Comparison of ENCODE assay signal across 20 cellular contexts in genomic region chr13:30292325-30292724, GRCh38. TPM values are rescaled to one million over a fixed set of nuclear protein-coding genes. Genes with fewer than 3 reads are reported as not detected.
DNase-seq lines count a peak whose midpoint lies in the region; ATAC-seq and TF ChIP-seq lines count a peak whose summit lies in the region.
"Had no signal": no experiment of that assay in that cellular context is flagged by ENCODE, and none has a peak within 500 bp of the region (broad histone marks: within the 10 kb centered on the region; RNA-seq: fewer than 3 reads in every experiment).

No MANE protein-coding gene starts in this region.

- TF ChIP-seq CTCF in GM23338 (conservative IDR thresholded peaks at IDR 0.05; ENCODE audit: low read depth in 2 of 2): no peak
- no peak for TF ChIP-seq CTCF in OCI-LY7 (conservative IDR thresholded peaks at IDR 0.05; ENCODE audit: low read length)
- TF ChIP-seq CTCF in stomach (IDR thresholded peaks at IDR 0.05): no peak

- no peak overlapping the region for H2AFZ ChIP-seq in GM23338
- H2AFZ ChIP-seq in OCI-LY7 (ENCODE audit: low read length): no peak overlapping the region

- H3F3A ChIP-seq in GM23338 (replicated peaks; ENCODE audit: low read depth): no peaks in the 10 kb centered on the region

- no peak overlapping the region for H3K27ac Mint-ChIP-seq in GM23338
- H3K27ac Mint-ChIP-seq: HFFc6 had no signal

- ATAC-seq in GM23338: peak; percentile 67
- ATAC-seq: Panc1, SK-N-SH treated with all-trans-retinoic acid at 6 μM for 48 hours had no signal

- H3K27ac ChIP-seq in GM23338 (ENCODE audit: low read depth) (no peak overlapping the region), OCI-LY7 (ENCODE audit: low read depth, low read length, poor library complexity, severe bottlenecking) (peak overlapping the region; percentile 53), stomach (no peak overlapping the region)
- H3K27ac ChIP-seq: C4-2B, HL-60 had no signal

- CTCF ChIA-PET in OCI-LY7 (lab: Charles Lee; ENCODE audit: unreplicated experiment): no interaction called here

- POLR2A ChIA-PET in OCI-LY7 (lab: Charles Lee): interaction anchor here (2.2 kb wide), 1 partner anchor 11 kb away, joined by 7 read pairs; no protein-coding TSS in a partner anchor

- peaks cover 1% of the 10 kb centered on the region for H3K36me3 Mint-ChIP-seq in GM23338 (ENCODE audit: low read depth)

- H3K4me3 Mint-ChIP-seq in GM23338: no peak overlapping the region
- H3K4me3 Mint-ChIP-seq: HFFc6 had no signal

- peak; percentile 18 for DNase-seq in NCI-H2107 treated with DMSO at 0.1 percent for 48 hours (lab: John Stamatoyannopoulos, UW; ENCODE audit: unreplicated experiment)
- DNase-seq in NCI-H2107 (lab: John Stamatoyannopoulos, UW): no peak
- DNase-seq in GM23338 (ENCODE audit: low spot score): peak; percentile 66
- peak; percentile 76 for DNase-seq in OCI-LY7 (ENCODE audit: low spot score)
- DNase-seq in iPS-NIHi7 (ENCODE audit: extremely low spot score): peak; percentile 20
- no peak for DNase-seq in SHP77 (lab: John Stamatoyannopoulos, UW)
- DNase-seq in stomach: no peak
- DNase-seq in DMS53 treated with DMSO at 0.1 percent for 48 hours (lab: John Stamatoyannopoulos, UW; ENCODE audit: unreplicated experiment): no peak
- DNase-seq: COR-L47, HFFc6, KBM-7, NCI-H1092 treated with DMSO at 0.1 percent for 48 hours, NCI-H187, NCI-H345, NCI-H748 treated with DMSO at 0.1 percent for 48 hours, Right ventricle myocardium superior had no signal

- H3K4me2 ChIP-seq in GM23338 (no peak overlapping the region), OCI-LY7 (ENCODE audit: low read length) (peak overlapping the region; percentile 74)

- no peak for TF ChIP-seq EP300 in stomach (IDR thresholded peaks at IDR 0.05)

- no TSS peak for BruUV-seq in OCI-LY7 (replicated peaks; lab: Mats Ljungman, UMichigan)

- H3K9me2 ChIP-seq in GM23338 (ENCODE audit: insufficient read depth) (no peaks in the 10 kb centered on the region), OCI-LY7 (ENCODE audit: insufficient read depth, low read length) (no peaks in the 10 kb centered on the region; the same call in 1 of the 2 replicates)

- intact Hi-C loops in OCI-LY7 (cut with micrococcal nuclease; ENCODE audit: unreplicated experiment) (no loop called here), stomach (cut with DNase I; ENCODE audit: low total_unique reads) (no loop called here)

- TF ChIP-seq POLR2A in stomach (IDR thresholded peaks at IDR 0.05): no peak

- H3K36me3 ChIP-seq in GM23338 (ENCODE audit: insufficient read depth) (no peaks in the 10 kb centered on the region), OCI-LY7 (ENCODE audit: insufficient read depth, low read length) (peaks cover 26% of the 10 kb centered on the region), stomach (no peaks in the 10 kb centered on the region)

- H3K4me3 ChIP-seq in GM23338: no peak overlapping the region
- H3K4me3 ChIP-seq in OCI-LY7 (ENCODE audit: low read depth, low read length, poor library complexity, severe bottlenecking): peak overlapping the region; percentile 37
- H3K4me3 ChIP-seq in stomach: no peak overlapping the region

- no peaks in the 10 kb centered on the region for H3K27me3 Mint-ChIP-seq in GM23338 (ENCODE audit: insufficient read depth, low read depth, poor library complexity)

- H3K79me2 ChIP-seq in GM23338 (replicated peaks; ENCODE audit: insufficient read depth) (peaks cover 56% of the 10 kb centered on the region), OCI-LY7 (ENCODE audit: insufficient read depth, low read depth, low read length) (peaks cover 95% of the 10 kb centered on the region)

- no peaks in the 10 kb centered on the region for H3K4me1 ChIP-seq in GM23338 (ENCODE audit: insufficient read depth)
- peaks cover 45% of the 10 kb centered on the region for H3K4me1 ChIP-seq in OCI-LY7 (ENCODE audit: insufficient read depth, low read length, poor library complexity, severe bottlenecking)
- peaks cover 0 to 33% (median 9%) of the 10 kb centered on the region in 4 donors for H3K4me1 ChIP-seq in stomach

- H4K20me1 ChIP-seq in GM23338 (replicated peaks; ENCODE audit: insufficient read depth) (peaks cover 5% of the 10 kb centered on the region; the same call in 1 of the 2 replicates), OCI-LY7 (ENCODE audit: insufficient read depth, low read length) (peaks cover 4% of the 10 kb centered on the region; the same call in 1 of the 2 replicates)

- H3K9me3 ChIP-seq in OCI-LY7 (ENCODE audit: low read length): peaks cover 20% of the 10 kb centered on the region; the same call in 1 of the 2 replicates
- H3K9me3 ChIP-seq in stomach: no peaks in the 10 kb centered on the region

- peaks cover 1% of the 10 kb centered on the region for H3K9me3 Mint-ChIP-seq in GM23338
- H3K9me3 Mint-ChIP-seq: HFFc6 had no signal

- peaks cover 28% of the 10 kb centered on the region for H3K4me1 Mint-ChIP-seq in GM23338

- H3K27me3 ChIP-seq in GM23338 (ENCODE audit: insufficient read depth) (no peaks in the 10 kb centered on the region), stomach (no peaks in the 10 kb centered on the region)

TF ChIP-seq in GM23338, 12 proteins besides CTCF, POLR2A, EP300 and RAD21:
- TF ChIP-seq ZNF114 (CRISPR knock-in tag; IDR thresholded peaks at IDR 0.05) (no peak), POLR2AphosphoS5 (IDR thresholded peaks at IDR 0.05; ENCODE audit: low read depth) (peak; percentile 51; the same call in 1 of the 2 replicates)
- TF ChIP-seq, protein P1, sequence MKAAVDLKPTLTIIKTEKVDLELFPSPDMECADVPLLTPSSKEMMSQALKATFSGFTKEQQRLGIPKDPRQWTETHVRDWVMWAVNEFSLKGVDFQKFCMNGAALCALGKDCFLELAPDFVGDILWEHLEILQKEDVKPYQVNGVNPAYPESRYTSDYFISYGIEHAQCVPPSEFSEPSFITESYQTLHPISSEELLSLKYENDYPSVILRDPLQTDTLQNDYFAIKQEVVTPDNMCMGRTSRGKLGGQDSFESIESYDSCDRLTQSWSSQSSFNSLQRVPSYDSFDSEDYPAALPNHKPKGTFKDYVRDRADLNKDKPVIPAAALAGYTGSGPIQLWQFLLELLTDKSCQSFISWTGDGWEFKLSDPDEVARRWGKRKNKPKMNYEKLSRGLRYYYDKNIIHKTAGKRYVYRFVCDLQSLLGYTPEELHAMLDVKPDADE (IDR thresholded peaks at IDR 0.05): no peak
- TF ChIP-seq, protein P2, sequence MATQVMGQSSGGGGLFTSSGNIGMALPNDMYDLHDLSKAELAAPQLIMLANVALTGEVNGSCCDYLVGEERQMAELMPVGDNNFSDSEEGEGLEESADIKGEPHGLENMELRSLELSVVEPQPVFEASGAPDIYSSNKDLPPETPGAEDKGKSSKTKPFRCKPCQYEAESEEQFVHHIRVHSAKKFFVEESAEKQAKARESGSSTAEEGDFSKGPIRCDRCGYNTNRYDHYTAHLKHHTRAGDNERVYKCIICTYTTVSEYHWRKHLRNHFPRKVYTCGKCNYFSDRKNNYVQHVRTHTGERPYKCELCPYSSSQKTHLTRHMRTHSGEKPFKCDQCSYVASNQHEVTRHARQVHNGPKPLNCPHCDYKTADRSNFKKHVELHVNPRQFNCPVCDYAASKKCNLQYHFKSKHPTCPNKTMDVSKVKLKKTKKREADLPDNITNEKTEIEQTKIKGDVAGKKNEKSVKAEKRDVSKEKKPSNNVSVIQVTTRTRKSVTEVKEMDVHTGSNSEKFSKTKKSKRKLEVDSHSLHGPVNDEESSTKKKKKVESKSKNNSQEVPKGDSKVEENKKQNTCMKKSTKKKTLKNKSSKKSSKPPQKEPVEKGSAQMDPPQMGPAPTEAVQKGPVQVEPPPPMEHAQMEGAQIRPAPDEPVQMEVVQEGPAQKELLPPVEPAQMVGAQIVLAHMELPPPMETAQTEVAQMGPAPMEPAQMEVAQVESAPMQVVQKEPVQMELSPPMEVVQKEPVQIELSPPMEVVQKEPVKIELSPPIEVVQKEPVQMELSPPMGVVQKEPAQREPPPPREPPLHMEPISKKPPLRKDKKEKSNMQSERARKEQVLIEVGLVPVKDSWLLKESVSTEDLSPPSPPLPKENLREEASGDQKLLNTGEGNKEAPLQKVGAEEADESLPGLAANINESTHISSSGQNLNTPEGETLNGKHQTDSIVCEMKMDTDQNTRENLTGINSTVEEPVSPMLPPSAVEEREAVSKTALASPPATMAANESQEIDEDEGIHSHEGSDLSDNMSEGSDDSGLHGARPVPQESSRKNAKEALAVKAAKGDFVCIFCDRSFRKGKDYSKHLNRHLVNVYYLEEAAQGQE (IDR thresholded peaks at IDR 0.05; ENCODE audit: unreplicated experiment): no peak

RNA-seq across cellular contexts. Expression of gene KATNAL1, which starts 15.0 kb away (rescaled TPM):
- total RNA-seq in GM23338 (2014; rRNA removed; shearing (Covaris generic)): 11.5 and 14.3 TPM in 2 replicates
- polyA plus RNA-seq in GM23338 (2016; fragmentation: Nextera tagmentation; extraction: Ambion mirVana) (6.0 and 6.1 TPM in 2 replicates), stomach (1 to 10 TPM; 1.4 to 3.1 (median 2.1) TPM)
- 13.9 and 25.5 TPM in 2 replicates for total RNA-seq in OCI-LY7 (2014; rRNA removed; shearing (Covaris generic))
- total RNA-seq in OCI-LY7 (2022) (33.2 and 34.5 TPM in 2 replicates), stomach (10 to 100 TPM in 1 of 5 donors, 1 to 10 TPM in 4; 1.2 to 24.2 (median 5.9) TPM)

Comparison
In these comparisons a context has a peak if more than half of its experiments do, and no peak if none do; other contexts are left out.
1. DNase-seq: peak in NCI-H2107 treated with DMSO at 0.1 percent for 48 hours (single experiment), GM23338 (single experiment), OCI-LY7 (single experiment) and iPS-NIHi7 (single experiment); none in NCI-H2107 (single experiment), SHP77 (0 of 2), stomach (single experiment) and DMS53 treated with DMSO at 0.1 percent for 48 hours (single experiment).